1 cellular context compared by ENCODE assay signal in the genomic region with DNA sequence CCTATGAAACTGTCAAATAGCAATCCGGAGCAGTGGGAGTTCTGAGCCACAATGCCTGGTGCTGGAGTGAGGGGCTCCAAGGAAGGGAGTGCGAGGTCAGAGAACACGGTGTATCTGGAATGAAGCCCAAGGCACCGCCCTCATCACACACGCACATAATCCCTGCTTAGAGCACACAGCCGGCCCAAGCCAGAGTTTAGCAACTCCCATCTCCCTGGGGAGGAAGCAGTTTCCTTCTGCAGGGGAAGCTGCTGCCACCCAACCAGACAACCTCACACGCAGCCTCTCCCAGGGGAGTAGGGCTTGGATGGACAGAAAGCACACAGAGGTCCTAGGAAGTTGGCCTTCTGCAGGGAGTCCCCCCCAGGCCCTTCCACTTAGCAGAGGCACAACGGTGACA.
TF ChIP-seq lines count a peak whose summit lies in the region.

No MANE protein-coding gene starts in this region.

TF ChIP-seq in HepG2, 621 proteins besides CTCF, POLR2A, EP300 and RAD21 (continued from another document):
- TF ChIP-seq, protein P1, sequence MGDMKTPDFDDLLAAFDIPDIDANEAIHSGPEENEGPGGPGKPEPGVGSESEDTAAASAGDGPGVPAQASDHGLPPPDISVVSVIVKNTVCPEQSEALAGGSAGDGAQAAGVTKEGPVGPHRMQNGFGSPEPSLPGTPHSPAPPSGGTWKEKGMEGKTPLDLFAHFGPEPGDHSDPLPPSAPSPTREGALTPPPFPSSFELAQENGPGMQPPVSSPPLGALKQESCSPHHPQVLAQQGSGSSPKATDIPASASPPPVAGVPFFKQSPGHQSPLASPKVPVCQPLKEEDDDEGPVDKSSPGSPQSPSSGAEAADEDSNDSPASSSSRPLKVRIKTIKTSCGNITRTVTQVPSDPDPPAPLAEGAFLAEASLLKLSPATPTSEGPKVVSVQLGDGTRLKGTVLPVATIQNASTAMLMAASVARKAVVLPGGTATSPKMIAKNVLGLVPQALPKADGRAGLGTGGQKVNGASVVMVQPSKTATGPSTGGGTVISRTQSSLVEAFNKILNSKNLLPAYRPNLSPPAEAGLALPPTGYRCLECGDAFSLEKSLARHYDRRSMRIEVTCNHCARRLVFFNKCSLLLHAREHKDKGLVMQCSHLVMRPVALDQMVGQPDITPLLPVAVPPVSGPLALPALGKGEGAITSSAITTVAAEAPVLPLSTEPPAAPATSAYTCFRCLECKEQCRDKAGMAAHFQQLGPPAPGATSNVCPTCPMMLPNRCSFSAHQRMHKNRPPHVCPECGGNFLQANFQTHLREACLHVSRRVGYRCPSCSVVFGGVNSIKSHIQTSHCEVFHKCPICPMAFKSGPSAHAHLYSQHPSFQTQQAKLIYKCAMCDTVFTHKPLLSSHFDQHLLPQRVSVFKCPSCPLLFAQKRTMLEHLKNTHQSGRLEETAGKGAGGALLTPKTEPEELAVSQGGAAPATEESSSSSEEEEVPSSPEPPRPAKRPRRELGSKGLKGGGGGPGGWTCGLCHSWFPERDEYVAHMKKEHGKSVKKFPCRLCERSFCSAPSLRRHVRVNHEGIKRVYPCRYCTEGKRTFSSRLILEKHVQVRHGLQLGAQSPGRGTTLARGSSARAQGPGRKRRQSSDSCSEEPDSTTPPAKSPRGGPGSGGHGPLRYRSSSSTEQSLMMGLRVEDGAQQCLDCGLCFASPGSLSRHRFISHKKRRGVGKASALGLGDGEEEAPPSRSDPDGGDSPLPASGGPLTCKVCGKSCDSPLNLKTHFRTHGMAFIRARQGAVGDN (CRISPR knock-in tag; IDR thresholded peaks at IDR 0.05): peak; percentile 26
- TF ChIP-seq ZNF776 (CRISPR knock-in tag; IDR thresholded peaks at IDR 0.05) (no peak), MEIS2 (CRISPR knock-in tag; IDR thresholded peaks at IDR 0.05) (no peak)
